28 cellular contexts compared by ENCODE assay signal in the genomic region with DNA sequence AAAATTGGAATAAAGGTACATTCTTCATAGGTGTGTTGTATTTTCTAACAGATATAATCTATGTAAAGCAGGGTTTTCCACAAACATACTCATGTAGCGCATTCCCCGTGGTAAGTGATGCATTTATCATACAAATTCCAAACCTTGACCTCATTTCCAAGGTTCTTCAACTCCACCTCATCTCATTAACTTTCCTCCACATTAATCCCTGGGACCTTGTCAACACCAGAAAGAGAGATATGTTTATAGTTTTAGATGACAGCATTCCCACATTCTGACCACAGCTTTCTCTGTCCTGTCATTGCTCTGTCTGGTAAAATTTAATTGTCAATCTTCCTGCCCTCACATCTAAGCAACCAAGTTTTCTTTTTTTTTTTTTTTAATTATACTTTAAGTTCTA.
"Had no signal": no experiment of that assay in that cellular context is flagged by ENCODE, and none has a peak within 500 bp of the region (broad histone marks: within the 10 kb centered on the region; RNA-seq: fewer than 3 reads in every experiment).

No MANE protein-coding gene starts in this region.

- H3K4me3 Mint-ChIP-seq: naive thymus-derived CD8-positive, alpha-beta T cell; nephron; neural crest cell; stimulated activated naive B cell treated with anti-CD40 and anti-IgM and Interleukin-4, amounts not matched to agents 10 μg/mL and 1 μg/mL and 100 μg/mL, for 72 hours had no signal

- H3K36me3 ChIP-seq: left lung, lower lobe of right lung, pancreas, prostate gland, suprapubic skin, thoracic aorta, tibial artery, upper lobe of right lung had no signal

- H3K4me2 ChIP-seq: hepatocyte had no signal

- H2AFZ ChIP-seq: hepatocyte had no signal

- H3K4me1 Mint-ChIP-seq: naive thymus-derived CD8-positive, alpha-beta T cell; nephron; neural crest cell; stimulated activated naive B cell treated with anti-CD40 and anti-IgM and Interleukin-4, amounts not matched to agents 10 μg/mL and 1 μg/mL and 100 μg/mL, for 72 hours had no signal

- H3K79me2 ChIP-seq: hepatocyte had no signal

- H3K9me3 Mint-ChIP-seq: neural crest cell had no signal

- H3K9me3 ChIP-seq: left lung, lower lobe of right lung, pancreas, prostate gland, thoracic aorta, tibial artery, upper lobe of right lung had no signal

- H3K4me3 ChIP-seq: hepatocyte, left lung, lower lobe of right lung, pancreas, prostate gland, skin epidermis, suprapubic skin, thoracic aorta, tibial artery, upper lobe of right lung had no signal

- H3K27me3 ChIP-seq: hepatocyte, left lung, pancreas, suprapubic skin, tibial artery, upper lobe of right lung had no signal

- H3K36me3 Mint-ChIP-seq: naive thymus-derived CD8-positive, alpha-beta T cell; stimulated activated naive B cell treated with anti-CD40 and anti-IgM and Interleukin-4, amounts not matched to agents 10 μg/mL and 1 μg/mL and 100 μg/mL, for 72 hours had no signal

- H3K4me1 ChIP-seq: left lung, lower lobe of right lung, pancreas, prostate gland, suprapubic skin, tibial artery, upper lobe of right lung had no signal

- H3K27ac ChIP-seq: hepatocyte, left lung, lower lobe of right lung, pancreas, prostate gland, skin epidermis, suprapubic skin, thoracic aorta, tibial artery, upper lobe of right lung had no signal

- ATAC-seq: left cardiac atrium; left lung; lower lobe of right lung; naive thymus-derived CD8-positive, alpha-beta T cell; pancreas; right cardiac atrium; sciatic nerve; stimulated activated naive B cell treated with anti-CD40 and anti-IgM and Interleukin-4, amounts not matched to agents 10 μg/mL and 1 μg/mL and 100 μg/mL, for 72 hours; stimulated activated naive CD8-positive, alpha-beta T cell treated with anti-CD3 and anti-CD28 coated beads, Interleukin-15, Interleukin-2, amounts not matched to agents 100 U/mL and 50 U/mL, for 24 hours; upper lobe of right lung had no signal

- H3K27ac Mint-ChIP-seq: naive thymus-derived CD8-positive, alpha-beta T cell; stimulated activated naive B cell treated with anti-CD40 and anti-IgM and Interleukin-4, amounts not matched to agents 10 μg/mL and 1 μg/mL and 100 μg/mL, for 72 hours had no signal

- FAIRE-seq: pancreas, urothelium cell line had no signal

- DNase-seq: islet precursor cell; left cardiac atrium; left lung; lower lobe of right lung; mesenchymal stem cell; naive thymus-derived CD8-positive, alpha-beta T cell; nucleus accumbens; pancreas; posterior cingulate gyrus; retina; right cardiac atrium; stimulated activated CD4-positive, alpha-beta T cell treated with anti-CD3 and anti-CD28 coated beads, Interleukin-12 subunit alpha, Interleukin-12 subunit beta, amount 100 ng/mL, for 4 hours; stimulated activated CD4-positive, alpha-beta T cell treated with anti-CD3 and anti-CD28 coated beads, Interleukin-15, amount 100 ng/mL, for 24 hours; stimulated activated CD4-positive, alpha-beta T cell treated with anti-CD3 and anti-CD28 coated beads, Interleukin-2, amount 100 ng/mL, for 24 hours; stimulated activated CD4-positive, alpha-beta T cell treated with anti-CD3 and anti-CD28 coated beads, Interleukin-4, amount 100 ng/mL, for 1 hour; stimulated activated naive B cell treated with anti-CD40 and anti-IgM and Interleukin-4, amounts not matched to agents 10 μg/mL and 1 μg/mL and 100 μg/mL, for 72 hours; stimulated activated naive CD8-positive, alpha-beta T cell treated with anti-CD3 and anti-CD28 coated beads, Interleukin-15, Interleukin-2, amounts not matched to agents 100 U/mL and 50 U/mL, for 24 hours; tibial artery; upper lobe of right lung had no signal

- H3K27me3 Mint-ChIP-seq: stimulated activated naive B cell treated with anti-CD40 and anti-IgM and Interleukin-4, amounts not matched to agents 10 μg/mL and 1 μg/mL and 100 μg/mL, for 72 hours had no signal
